10 cellular contexts compared by ENCODE assay signal in the genomic region with DNA sequence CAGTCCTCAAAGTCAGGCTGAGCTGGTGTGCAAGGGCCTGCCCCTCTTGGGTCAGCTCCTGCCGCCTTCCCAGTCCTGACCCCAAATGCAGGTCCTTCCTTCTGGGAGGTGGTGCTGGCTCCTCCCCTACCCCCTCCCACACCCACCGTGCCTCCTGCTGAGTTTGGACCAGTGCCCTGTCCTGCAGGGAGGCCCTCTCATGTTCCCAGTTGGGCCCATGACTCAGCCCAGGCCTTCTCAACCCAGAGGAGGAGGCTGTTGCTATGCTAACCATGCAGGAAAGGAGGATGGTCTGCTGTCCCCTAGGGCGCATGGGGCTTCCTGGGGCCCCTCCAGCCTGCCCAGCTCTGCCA. TPM values are rescaled to one million over a fixed set of nuclear protein-coding genes. Genes with fewer than 3 reads are reported as not detected.
DNase-seq lines count a peak whose midpoint lies in the region; ATAC-seq and TF ChIP-seq lines count a peak whose summit lies in the region.
"Had no signal": no experiment of that assay in that cellular context is flagged by ENCODE, and none has a peak within 500 bp of the region (broad histone marks: within the 10 kb centered on the region; RNA-seq: fewer than 3 reads in every experiment).

No MANE protein-coding gene starts in this region.

- H3K36me3 Mint-ChIP-seq in osteocyte (ENCODE audit: unreplicated experiment) = no peaks in the 10 kb centered on the region
- no peaks in the 10 kb centered on the region for H3K36me3 Mint-ChIP-seq in WTC11
- H3K36me3 Mint-ChIP-seq: brain had no signal

- no peak for ATAC-seq in WTC11

- H3K27ac ChIP-seq in breast epithelium (peak overlapping the region; percentile 2 to 13), smooth muscle cell (ENCODE audit: low read depth) (no peak overlapping the region)

- intact Hi-C loops in breast epithelium (cut with DNase I; ENCODE audit: low total_unique reads) = no loop called here

- no peak overlapping the region for H3K4me2 ChIP-seq in smooth muscle cell

- H3K4me3 Mint-ChIP-seq in osteocyte (ENCODE audit: unreplicated experiment) (no peak overlapping the region), WTC11 (no peak overlapping the region)
- H3K4me3 Mint-ChIP-seq: activated CD4-positive, alpha-beta T cell treated with anti-CD3 and anti-CD28 coated beads, Interleukin-2, amount 10 ng/mL, durations not matched to agents 7 days and 5 days; brain had no signal

- WGBS in smooth muscle cell (ENCODE audit: low lambda C conversion rate) = 48% methylated on average over 3 of the region's 3 CpGs

- H3K27ac Mint-ChIP-seq in osteocyte (ENCODE audit: unreplicated experiment) (peak overlapping the region; percentile 63), WTC11 (no peak overlapping the region)
- H3K27ac Mint-ChIP-seq: activated CD4-positive, alpha-beta T cell treated with anti-CD3 and anti-CD28 coated beads, Interleukin-2, amount 10 ng/mL, durations not matched to agents 7 days and 5 days; brain had no signal

- peaks cover 9% of the 10 kb centered on the region for H4K20me1 ChIP-seq in smooth muscle cell (ENCODE audit: low read depth)

- TF ChIP-seq CTCF in breast epithelium (IDR thresholded peaks at IDR 0.05) (no peak), osteocyte (IDR thresholded peaks at IDR 0.05) (no peak), smooth muscle cell (IDR thresholded peaks at IDR 0.05; ENCODE audit: borderline replicate concordance, insufficient read depth, poor library complexity, severe bottlenecking) (no peak), WTC11 (IDR thresholded peaks at IDR 0.05) (no peak)

- no peaks in the 10 kb centered on the region for H3F3A ChIP-seq in smooth muscle cell (ENCODE audit: low read depth)

- H3K4me1 ChIP-seq in breast epithelium = peaks cover 6 to 10% of the 10 kb centered on the region in 2 donors
- H3K4me1 ChIP-seq in smooth muscle cell (ENCODE audit: low read depth) = peaks cover 8% of the 10 kb centered on the region

- no peak for TF ChIP-seq POLR2A in breast epithelium (IDR thresholded peaks at IDR 0.05)

- H3K4me1 Mint-ChIP-seq in osteocyte (ENCODE audit: unreplicated experiment) (peaks cover 37% of the 10 kb centered on the region), WTC11 (peaks cover 2% of the 10 kb centered on the region; the same call in 1 of the 2 replicates)

- no peak overlapping the region for H3K9ac ChIP-seq in smooth muscle cell (ENCODE audit: low read depth)

- H3K36me3 ChIP-seq in MG63 (no peaks in the 10 kb centered on the region), breast epithelium (no peaks in the 10 kb centered on the region), smooth muscle cell (ENCODE audit: low read depth) (no peaks in the 10 kb centered on the region)

- H3K79me2 ChIP-seq in smooth muscle cell (ENCODE audit: low read depth) = no peaks in the 10 kb centered on the region

- POLR2A ChIA-PET in WTC11 (lab: Charles Lee) = interaction anchor here (1.0 kb wide), 1 partner anchor 11 kb away, joined by 3 read pairs; no protein-coding TSS in a partner anchor

- H3K9me3 ChIP-seq in MG63 (no peaks in the 10 kb centered on the region), breast epithelium (no peaks in the 10 kb centered on the region), smooth muscle cell (replicated peaks; ENCODE audit: low read depth) (no peaks in the 10 kb centered on the region)

- CTCF ChIA-PET in WTC11 (lab: Charles Lee) = interaction anchor here (1.4 kb wide), 1 partner anchor 36 kb away, joined by 7 read pairs; no protein-coding TSS in a partner anchor

- peak; percentile 75 for DNase-seq in DMS 273 treated with DMSO at 0.1 percent for 48 hours (lab: John Stamatoyannopoulos, UW)
- peak; percentile 87 for DNase-seq in MG63
- no peak for DNase-seq in breast epithelium (ENCODE audit: low spot score in 2 of 2)
- peak; percentile 91 for DNase-seq in osteocyte (ENCODE audit: extremely low spot score, unreplicated experiment)
- no peak for DNase-seq in KG1 (lab: John Stamatoyannopoulos, UW)
- DNase-seq in smooth muscle cell (lab: John Stamatoyannopoulos, UW; ENCODE audit: unreplicated experiment) = no peak
- DNase-seq in activated CD4-positive, alpha-beta T cell treated with anti-CD3 and anti-CD28 coated beads, Interleukin-2, amount 50 U/mL, for 1 hour = no peak
- no peak for DNase-seq in WTC11 (ENCODE audit: low spot score)
- DNase-seq: activated CD4-positive, alpha-beta T cell treated with anti-CD3 and anti-CD28 coated beads, Interleukin-2, amount 10 ng/mL, durations not matched to agents 7 days and 5 days had no signal

- no peak overlapping the region for H3K4me3 ChIP-seq in MG63
- H3K4me3 ChIP-seq in breast epithelium = no peak overlapping the region
- no peak overlapping the region for H3K4me3 ChIP-seq in smooth muscle cell

- H3K27me3 Mint-ChIP-seq in osteocyte (ENCODE audit: unreplicated experiment) (no peaks in the 10 kb centered on the region), WTC11 (ENCODE audit: low read depth) (peaks cover 28% of the 10 kb centered on the region)
- H3K27me3 Mint-ChIP-seq: activated CD4-positive, alpha-beta T cell treated with anti-CD3 and anti-CD28 coated beads, Interleukin-2, amount 10 ng/mL, durations not matched to agents 7 days and 5 days had no signal

- no peak overlapping the region for H2AFZ ChIP-seq in smooth muscle cell (ENCODE audit: low read depth)

- no peaks in the 10 kb centered on the region for H3K27me3 ChIP-seq in MG63
- H3K27me3 ChIP-seq in breast epithelium = no peaks in the 10 kb centered on the region
- H3K27me3 ChIP-seq in smooth muscle cell (ENCODE audit: low read depth) = no peaks in the 10 kb centered on the region

- no peaks in the 10 kb centered on the region for H3K9me3 Mint-ChIP-seq in osteocyte (ENCODE audit: unreplicated experiment)
- H3K9me3 Mint-ChIP-seq in WTC11 = peaks cover 11% of the 10 kb centered on the region
- H3K9me3 Mint-ChIP-seq: activated CD4-positive, alpha-beta T cell treated with anti-CD3 and anti-CD28 coated beads, Interleukin-2, amount 10 ng/mL, durations not matched to agents 7 days and 5 days had no signal

TF ChIP-seq in WTC11, 78 proteins besides CTCF, POLR2A, EP300 and RAD21 (continues in another document):
- TF ChIP-seq, protein P1, sequence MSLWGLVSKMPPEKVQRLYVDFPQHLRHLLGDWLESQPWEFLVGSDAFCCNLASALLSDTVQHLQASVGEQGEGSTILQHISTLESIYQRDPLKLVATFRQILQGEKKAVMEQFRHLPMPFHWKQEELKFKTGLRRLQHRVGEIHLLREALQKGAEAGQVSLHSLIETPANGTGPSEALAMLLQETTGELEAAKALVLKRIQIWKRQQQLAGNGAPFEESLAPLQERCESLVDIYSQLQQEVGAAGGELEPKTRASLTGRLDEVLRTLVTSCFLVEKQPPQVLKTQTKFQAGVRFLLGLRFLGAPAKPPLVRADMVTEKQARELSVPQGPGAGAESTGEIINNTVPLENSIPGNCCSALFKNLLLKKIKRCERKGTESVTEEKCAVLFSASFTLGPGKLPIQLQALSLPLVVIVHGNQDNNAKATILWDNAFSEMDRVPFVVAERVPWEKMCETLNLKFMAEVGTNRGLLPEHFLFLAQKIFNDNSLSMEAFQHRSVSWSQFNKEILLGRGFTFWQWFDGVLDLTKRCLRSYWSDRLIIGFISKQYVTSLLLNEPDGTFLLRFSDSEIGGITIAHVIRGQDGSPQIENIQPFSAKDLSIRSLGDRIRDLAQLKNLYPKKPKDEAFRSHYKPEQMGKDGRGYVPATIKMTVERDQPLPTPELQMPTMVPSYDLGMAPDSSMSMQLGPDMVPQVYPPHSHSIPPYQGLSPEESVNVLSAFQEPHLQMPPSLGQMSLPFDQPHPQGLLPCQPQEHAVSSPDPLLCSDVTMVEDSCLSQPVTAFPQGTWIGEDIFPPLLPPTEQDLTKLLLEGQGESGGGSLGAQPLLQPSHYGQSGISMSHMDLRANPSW (CRISPR knock-in tag; conservative IDR thresholded peaks at IDR 0.05; ENCODE audit: low read depth) = no peak
- TF ChIP-seq, protein P2, sequence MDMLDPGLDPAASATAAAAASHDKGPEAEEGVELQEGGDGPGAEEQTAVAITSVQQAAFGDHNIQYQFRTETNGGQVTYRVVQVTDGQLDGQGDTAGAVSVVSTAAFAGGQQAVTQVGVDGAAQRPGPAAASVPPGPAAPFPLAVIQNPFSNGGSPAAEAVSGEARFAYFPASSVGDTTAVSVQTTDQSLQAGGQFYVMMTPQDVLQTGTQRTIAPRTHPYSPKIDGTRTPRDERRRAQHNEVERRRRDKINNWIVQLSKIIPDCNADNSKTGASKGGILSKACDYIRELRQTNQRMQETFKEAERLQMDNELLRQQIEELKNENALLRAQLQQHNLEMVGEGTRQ (CRISPR knock-in tag; IDR thresholded peaks at IDR 0.05) = no peak

RNA-seq across cellular contexts. Expression of a gene that starts 4.4 kb away (rescaled TPM):
- total RNA-seq in MG63 (2014; rRNA removed; shearing (Covaris generic); ENCODE audit: low replicate concordance) = 2.5 and 3.9 TPM in 2 replicates
- 10 to 100 TPM in 1 of 3 donors, 1 to 10 TPM in 2; 3.5 to 11.4 (median 9.2) TPM for total RNA-seq in breast epithelium
- total RNA-seq in osteocyte = 2.7 and 3.1 TPM in 2 replicates
- total RNA-seq in smooth muscle cell = 1.6 and 4.2 TPM in 2 replicates
- 0.72 and 1.1 TPM in 2 replicates for polyA plus RNA-seq in smooth muscle cell
- total RNA-seq in WTC11 (2021) = 5.4 to 6.4 TPM (median 5.5 TPM) in 3 replicates

RNA-seq across cellular contexts. Expression of a gene that starts 9.8 kb away (rescaled TPM):
- 118 and 140 TPM in 2 replicates for total RNA-seq in MG63 (2014; rRNA removed; shearing (Covaris generic); ENCODE audit: low replicate concordance)
- total RNA-seq in breast epithelium (100 to 1,000 TPM in 2 of 3 donors, 10 to 100 TPM in 1; 91.9 to 119 (median 116) TPM), osteocyte (157 and 160 TPM in 2 replicates), smooth muscle cell (93.7 and 99.9 TPM in 2 replicates), WTC11 (2021) (105 to 121 TPM (median 106 TPM) in 3 replicates)
- 179 and 189 TPM in 2 replicates for polyA plus RNA-seq in smooth muscle cell

RNA-seq across cellular contexts. Expression of a gene that starts 52.4 kb away (rescaled TPM):
- total RNA-seq in MG63 (2014; rRNA removed; shearing (Covaris generic); ENCODE audit: low replicate concordance) = 166 and 169 TPM in 2 replicates
- 100 to 1,000 TPM; 181 to 225 (median 223) TPM for total RNA-seq in breast epithelium
- 50.1 and 52.3 TPM in 2 replicates for total RNA-seq in osteocyte
- 78.5 and 155 TPM in 2 replicates for total RNA-seq in smooth muscle cell
- polyA plus RNA-seq in smooth muscle cell = 118 and 133 TPM in 2 replicates
- 113 to 128 TPM (median 124 TPM) in 3 replicates for total RNA-seq in WTC11 (2021)

RNA-seq across cellular contexts. Expression of a gene that starts 59.8 kb away (rescaled TPM):
- 7.5 and 13.6 TPM in 2 replicates for total RNA-seq in MG63 (2014; rRNA removed; shearing (Covaris generic); ENCODE audit: low replicate concordance)
- total RNA-seq in breast epithelium (10 to 100 TPM; 10.1 to 14.8 (median 13.8) TPM), osteocyte (26.4 and 26.5 TPM in 2 replicates), smooth muscle cell (9.8 and 13.7 TPM in 2 replicates), WTC11 (2021) (33.6 to 47.0 TPM (median 33.8 TPM) in 3 replicates)
- 5.9 and 7.9 TPM in 2 replicates for polyA plus RNA-seq in smooth muscle cell

Comparison
In these comparisons a context has a peak if more than half of its experiments do, and no peak if none do; other contexts are left out.
1. DNase-seq: peak in DMS 273 treated with DMSO at 0.1 percent for 48 hours (single experiment), MG63 (single experiment) and osteocyte (single experiment); none in breast epithelium (0 of 2), KG1 (single experiment), smooth muscle cell (single experiment), activated CD4-positive, alpha-beta T cell treated with anti-CD3 and anti-CD28 coated beads, Interleukin-2, amount 50 U/mL, for 1 hour (single experiment) and WTC11 (single experiment).